In the genomic region with DNA sequence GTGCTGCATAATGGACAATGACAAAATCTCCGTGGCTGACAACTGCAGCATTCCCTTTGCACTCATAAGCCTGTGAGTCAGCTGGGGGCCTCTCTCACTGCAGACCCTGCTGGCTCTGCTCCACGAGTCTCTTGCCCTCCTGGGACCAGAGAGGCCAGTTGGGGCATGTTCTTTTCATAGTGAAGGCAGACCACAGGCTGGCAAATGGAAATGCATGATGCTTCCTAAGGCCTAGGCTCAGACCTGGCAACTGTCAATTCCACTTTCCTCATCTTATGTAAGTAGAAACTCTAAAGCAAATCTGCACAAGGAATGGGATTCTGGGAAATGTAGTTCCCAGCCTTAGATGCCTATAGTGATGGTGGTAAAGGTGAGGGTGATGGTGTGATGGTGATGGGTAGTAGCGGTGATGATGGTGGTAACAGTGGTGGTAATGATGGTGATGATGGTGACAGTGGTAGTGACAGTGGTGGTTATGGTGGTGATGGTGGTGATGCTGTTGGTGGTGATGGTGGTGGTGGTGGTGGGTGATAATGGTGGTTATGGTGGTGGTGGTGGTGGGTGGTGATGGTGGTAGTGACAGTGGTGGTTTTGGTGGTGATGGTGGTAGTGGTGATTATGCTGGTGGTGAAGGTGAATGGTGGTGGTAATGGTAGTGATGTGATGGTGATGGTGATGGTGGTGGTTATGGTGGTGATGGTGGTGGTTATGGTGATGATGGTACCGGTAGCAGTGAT, we compare ENCODE assay signal across 1 cellular context.
A peak's percentile ranks its signal among the peaks of the same experiment; 100 is the strongest.
TF ChIP-seq lines count a peak whose summit lies in the region.

No MANE protein-coding gene starts in this region.

TF ChIP-seq in HEK293, 187 proteins besides CTCF, POLR2A, EP300 and RAD21 (continued from another document):
- TF ChIP-seq, protein P1, sequence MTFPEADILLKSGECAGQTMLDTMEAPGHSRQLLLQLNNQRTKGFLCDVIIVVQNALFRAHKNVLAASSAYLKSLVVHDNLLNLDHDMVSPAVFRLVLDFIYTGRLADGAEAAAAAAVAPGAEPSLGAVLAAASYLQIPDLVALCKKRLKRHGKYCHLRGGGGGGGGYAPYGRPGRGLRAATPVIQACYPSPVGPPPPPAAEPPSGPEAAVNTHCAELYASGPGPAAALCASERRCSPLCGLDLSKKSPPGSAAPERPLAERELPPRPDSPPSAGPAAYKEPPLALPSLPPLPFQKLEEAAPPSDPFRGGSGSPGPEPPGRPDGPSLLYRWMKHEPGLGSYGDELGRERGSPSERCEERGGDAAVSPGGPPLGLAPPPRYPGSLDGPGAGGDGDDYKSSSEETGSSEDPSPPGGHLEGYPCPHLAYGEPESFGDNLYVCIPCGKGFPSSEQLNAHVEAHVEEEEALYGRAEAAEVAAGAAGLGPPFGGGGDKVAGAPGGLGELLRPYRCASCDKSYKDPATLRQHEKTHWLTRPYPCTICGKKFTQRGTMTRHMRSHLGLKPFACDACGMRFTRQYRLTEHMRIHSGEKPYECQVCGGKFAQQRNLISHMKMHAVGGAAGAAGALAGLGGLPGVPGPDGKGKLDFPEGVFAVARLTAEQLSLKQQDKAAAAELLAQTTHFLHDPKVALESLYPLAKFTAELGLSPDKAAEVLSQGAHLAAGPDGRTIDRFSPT (tag by site-specific recombination; IDR thresholded peaks at IDR 0.05), result no peak
- TF ChIP-seq, protein P2, sequence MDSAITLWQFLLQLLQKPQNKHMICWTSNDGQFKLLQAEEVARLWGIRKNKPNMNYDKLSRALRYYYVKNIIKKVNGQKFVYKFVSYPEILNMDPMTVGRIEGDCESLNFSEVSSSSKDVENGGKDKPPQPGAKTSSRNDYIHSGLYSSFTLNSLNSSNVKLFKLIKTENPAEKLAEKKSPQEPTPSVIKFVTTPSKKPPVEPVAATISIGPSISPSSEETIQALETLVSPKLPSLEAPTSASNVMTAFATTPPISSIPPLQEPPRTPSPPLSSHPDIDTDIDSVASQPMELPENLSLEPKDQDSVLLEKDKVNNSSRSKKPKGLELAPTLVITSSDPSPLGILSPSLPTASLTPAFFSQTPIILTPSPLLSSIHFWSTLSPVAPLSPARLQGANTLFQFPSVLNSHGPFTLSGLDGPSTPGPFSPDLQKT (IDR thresholded peaks at IDR 0.05; ENCODE audit: borderline replicate concordance, low read depth, low read length), result no peak
- no peak for TF ChIP-seq ZNF843 (tag by site-specific recombination; IDR thresholded peaks at IDR 0.05)
- TF ChIP-seq HOXD13 (CRISPR knock-in tag; IDR thresholded peaks at IDR 0.05; ENCODE audit: borderline replicate concordance), result no peak
- no peak for TF ChIP-seq ZNF311 (tag by site-specific recombination; IDR thresholded peaks at IDR 0.05; ENCODE audit: borderline replicate concordance)
- TF ChIP-seq, protein P3, sequence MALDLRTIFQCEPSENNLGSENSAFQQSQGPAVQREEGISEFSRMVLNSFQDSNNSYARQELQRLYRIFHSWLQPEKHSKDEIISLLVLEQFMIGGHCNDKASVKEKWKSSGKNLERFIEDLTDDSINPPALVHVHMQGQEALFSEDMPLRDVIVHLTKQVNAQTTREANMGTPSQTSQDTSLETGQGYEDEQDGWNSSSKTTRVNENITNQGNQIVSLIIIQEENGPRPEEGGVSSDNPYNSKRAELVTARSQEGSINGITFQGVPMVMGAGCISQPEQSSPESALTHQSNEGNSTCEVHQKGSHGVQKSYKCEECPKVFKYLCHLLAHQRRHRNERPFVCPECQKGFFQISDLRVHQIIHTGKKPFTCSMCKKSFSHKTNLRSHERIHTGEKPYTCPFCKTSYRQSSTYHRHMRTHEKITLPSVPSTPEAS (tag by site-specific recombination; IDR thresholded peaks at IDR 0.05), result no peak
- TF ChIP-seq, protein P4, sequence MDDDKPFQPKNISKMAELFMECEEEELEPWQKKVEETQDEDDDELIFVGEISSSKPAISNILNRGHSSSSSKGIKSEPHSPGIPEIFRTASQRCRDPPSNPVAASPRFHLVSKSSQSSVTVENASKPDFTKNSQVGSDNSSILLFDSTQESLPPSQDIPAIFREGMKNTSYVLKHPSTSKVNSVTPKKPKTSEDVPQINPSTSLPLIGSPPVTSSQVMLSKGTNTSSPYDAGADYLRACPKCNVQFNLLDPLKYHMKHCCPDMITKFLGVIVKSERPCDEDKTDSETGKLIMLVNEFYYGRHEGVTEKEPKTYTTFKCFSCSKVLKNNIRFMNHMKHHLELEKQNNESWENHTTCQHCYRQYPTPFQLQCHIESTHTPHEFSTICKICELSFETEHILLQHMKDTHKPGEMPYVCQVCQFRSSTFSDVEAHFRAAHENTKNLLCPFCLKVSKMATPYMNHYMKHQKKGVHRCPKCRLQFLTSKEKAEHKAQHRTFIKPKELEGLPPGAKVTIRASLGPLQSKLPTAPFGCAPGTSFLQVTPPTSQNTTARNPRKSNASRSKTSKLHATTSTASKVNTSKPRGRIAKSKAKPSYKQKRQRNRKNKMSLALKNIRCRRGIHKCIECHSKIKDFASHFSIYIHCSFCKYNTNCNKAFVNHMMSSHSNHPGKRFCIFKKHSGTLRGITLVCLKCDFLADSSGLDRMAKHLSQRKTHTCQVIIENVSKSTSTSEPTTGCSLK (tag by site-specific recombination; IDR thresholded peaks at IDR 0.05), result 0 out of 2 replicates have a peak, but pooled peaks have one; percentile 69
- TF ChIP-seq, protein P5, sequence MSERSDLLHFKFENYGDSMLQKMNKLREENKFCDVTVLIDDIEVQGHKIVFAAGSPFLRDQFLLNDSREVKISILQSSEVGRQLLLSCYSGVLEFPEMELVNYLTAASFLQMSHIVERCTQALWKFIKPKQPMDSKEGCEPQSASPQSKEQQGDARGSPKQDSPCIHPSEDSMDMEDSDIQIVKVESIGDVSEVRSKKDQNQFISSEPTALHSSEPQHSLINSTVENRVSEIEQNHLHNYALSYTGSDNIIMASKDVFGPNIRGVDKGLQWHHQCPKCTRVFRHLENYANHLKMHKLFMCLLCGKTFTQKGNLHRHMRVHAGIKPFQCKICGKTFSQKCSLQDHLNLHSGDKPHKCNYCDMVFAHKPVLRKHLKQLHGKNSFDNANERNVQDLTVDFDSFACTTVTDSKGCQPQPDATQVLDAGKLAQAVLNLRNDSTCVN (tag by site-specific recombination; optimal IDR thresholded peaks at IDR 0.05), result peak; percentile 6
- no peak for TF ChIP-seq ZNF585B (tag by site-specific recombination; IDR thresholded peaks at IDR 0.05)
- no peak for TF ChIP-seq ZNF202 (tag by site-specific recombination; IDR thresholded peaks at IDR 0.05; ENCODE audit: borderline replicate concordance)
- TF ChIP-seq ZNF404 (tag by site-specific recombination; IDR thresholded peaks at IDR 0.05), result no peak
- TF ChIP-seq ZNF514 (tag by site-specific recombination; IDR thresholded peaks at IDR 0.05), result 0 out of 2 replicates have a peak, but pooled peaks have one; percentile 42
- TF ChIP-seq ZNF747 (tag by site-specific recombination; IDR thresholded peaks at IDR 0.05), result no peak; the same call in 1 of the 2 replicates
- no peak for TF ChIP-seq GLI2 (tag by site-specific recombination; IDR thresholded peaks at IDR 0.05; ENCODE audit: borderline replicate concordance, low read depth)
- TF ChIP-seq ZNF707 (tag by site-specific recombination; IDR thresholded peaks at IDR 0.05), result 0 out of 2 replicates have a peak, but pooled peaks have one; percentile 39
- no peak for TF ChIP-seq GFI1B (tag by site-specific recombination; IDR thresholded peaks at IDR 0.05)
- TF ChIP-seq ZNF16 (tag by site-specific recombination; IDR thresholded peaks at IDR 0.05; ENCODE audit: low read depth), result no peak
- peak; percentile 58 for TF ChIP-seq ZNF335 (tag by site-specific recombination; conservative IDR thresholded peaks at IDR 0.05)
- TF ChIP-seq ZNF473 (tag by site-specific recombination; IDR thresholded peaks at IDR 0.05), result peak; percentile 82; the same call in 1 of the 2 replicates
- peak; percentile 26; the same call in 1 of the 2 replicates for TF ChIP-seq ZNF670 (tag by site-specific recombination; IDR thresholded peaks at IDR 0.05; ENCODE audit: low read depth)
- TF ChIP-seq, protein P6, sequence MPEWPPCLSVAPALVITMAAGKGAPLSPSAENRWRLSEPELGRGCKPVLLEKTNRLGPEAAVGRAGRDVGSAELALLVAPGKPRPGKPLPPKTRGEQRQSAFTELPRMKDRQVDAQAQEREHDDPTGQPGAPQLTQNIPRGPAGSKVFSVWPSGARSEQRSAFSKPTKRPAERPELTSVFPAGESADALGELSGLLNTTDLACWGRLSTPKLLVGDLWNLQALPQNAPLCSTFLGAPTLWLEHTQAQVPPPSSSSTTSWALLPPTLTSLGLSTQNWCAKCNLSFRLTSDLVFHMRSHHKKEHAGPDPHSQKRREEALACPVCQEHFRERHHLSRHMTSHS (tag by site-specific recombination; IDR thresholded peaks at IDR 0.05), result no peak
- peak; percentile 95 for TF ChIP-seq ZNF571 (tag by site-specific recombination; IDR thresholded peaks at IDR 0.05)
- peak; percentile 49 for TF ChIP-seq ZBTB17 (tag by site-specific recombination; IDR thresholded peaks at IDR 0.05)
- TF ChIP-seq SP7 (tag by site-specific recombination; IDR thresholded peaks at IDR 0.05), result no peak
- no peak for TF ChIP-seq ZNF341 (tag by site-specific recombination; IDR thresholded peaks at IDR 0.05; ENCODE audit: low read depth)
- no peak for TF ChIP-seq ZNF23 (tag by site-specific recombination; IDR thresholded peaks at IDR 0.05; ENCODE audit: borderline replicate concordance)
- TF ChIP-seq TCF7L2 (IDR thresholded peaks at IDR 0.05; ENCODE audit: borderline replicate concordance, low read depth, low read length), result no peak
- 0 out of 2 replicates have a peak, but pooled peaks have one; percentile 53 for TF ChIP-seq ZNF791 (tag by site-specific recombination; IDR thresholded peaks at IDR 0.05)
- TF ChIP-seq, protein P7, sequence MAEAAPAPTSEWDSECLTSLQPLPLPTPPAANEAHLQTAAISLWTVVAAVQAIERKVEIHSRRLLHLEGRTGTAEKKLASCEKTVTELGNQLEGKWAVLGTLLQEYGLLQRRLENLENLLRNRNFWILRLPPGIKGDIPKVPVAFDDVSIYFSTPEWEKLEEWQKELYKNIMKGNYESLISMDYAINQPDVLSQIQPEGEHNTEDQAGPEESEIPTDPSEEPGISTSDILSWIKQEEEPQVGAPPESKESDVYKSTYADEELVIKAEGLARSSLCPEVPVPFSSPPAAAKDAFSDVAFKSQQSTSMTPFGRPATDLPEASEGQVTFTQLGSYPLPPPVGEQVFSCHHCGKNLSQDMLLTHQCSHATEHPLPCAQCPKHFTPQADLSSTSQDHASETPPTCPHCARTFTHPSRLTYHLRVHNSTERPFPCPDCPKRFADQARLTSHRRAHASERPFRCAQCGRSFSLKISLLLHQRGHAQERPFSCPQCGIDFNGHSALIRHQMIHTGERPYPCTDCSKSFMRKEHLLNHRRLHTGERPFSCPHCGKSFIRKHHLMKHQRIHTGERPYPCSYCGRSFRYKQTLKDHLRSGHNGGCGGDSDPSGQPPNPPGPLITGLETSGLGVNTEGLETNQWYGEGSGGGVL (tag by site-specific recombination; IDR thresholded peaks at IDR 0.05), result 0 out of 2 replicates have a peak, but pooled peaks have one; percentile 26
- TF ChIP-seq, protein P8, sequence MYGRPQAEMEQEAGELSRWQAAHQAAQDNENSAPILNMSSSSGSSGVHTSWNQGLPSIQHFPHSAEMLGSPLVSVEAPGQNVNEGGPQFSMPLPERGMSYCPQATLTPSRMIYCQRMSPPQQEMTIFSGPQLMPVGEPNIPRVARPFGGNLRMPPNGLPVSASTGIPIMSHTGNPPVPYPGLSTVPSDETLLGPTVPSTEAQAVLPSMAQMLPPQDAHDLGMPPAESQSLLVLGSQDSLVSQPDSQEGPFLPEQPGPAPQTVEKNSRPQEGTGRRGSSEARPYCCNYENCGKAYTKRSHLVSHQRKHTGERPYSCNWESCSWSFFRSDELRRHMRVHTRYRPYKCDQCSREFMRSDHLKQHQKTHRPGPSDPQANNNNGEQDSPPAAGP (tag by site-specific recombination; IDR thresholded peaks at IDR 0.05), result no peak
- TF ChIP-seq KLF16 (tag by site-specific recombination; IDR thresholded peaks at IDR 0.05), result no peak
- no peak for TF ChIP-seq GLIS2 (tag by site-specific recombination; IDR thresholded peaks at IDR 0.05)
- TF ChIP-seq ZNF654 (tag by site-specific recombination; IDR thresholded peaks at IDR 0.05; ENCODE audit: low read depth), result no peak
- TF ChIP-seq, protein P9, sequence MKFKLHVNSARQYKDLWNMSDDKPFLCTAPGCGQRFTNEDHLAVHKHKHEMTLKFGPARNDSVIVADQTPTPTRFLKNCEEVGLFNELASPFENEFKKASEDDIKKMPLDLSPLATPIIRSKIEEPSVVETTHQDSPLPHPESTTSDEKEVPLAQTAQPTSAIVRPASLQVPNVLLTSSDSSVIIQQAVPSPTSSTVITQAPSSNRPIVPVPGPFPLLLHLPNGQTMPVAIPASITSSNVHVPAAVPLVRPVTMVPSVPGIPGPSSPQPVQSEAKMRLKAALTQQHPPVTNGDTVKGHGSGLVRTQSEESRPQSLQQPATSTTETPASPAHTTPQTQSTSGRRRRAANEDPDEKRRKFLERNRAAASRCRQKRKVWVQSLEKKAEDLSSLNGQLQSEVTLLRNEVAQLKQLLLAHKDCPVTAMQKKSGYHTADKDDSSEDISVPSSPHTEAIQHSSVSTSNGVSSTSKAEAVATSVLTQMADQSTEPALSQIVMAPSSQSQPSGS (tag by site-specific recombination; IDR thresholded peaks at IDR 0.05; ENCODE audit: low read depth), result no peak
- TF ChIP-seq SP2 (tag by site-specific recombination; IDR thresholded peaks at IDR 0.05), result no peak
- TF ChIP-seq ZNF48 (tag by site-specific recombination; IDR thresholded peaks at IDR 0.05), result no peak
- TF ChIP-seq ZIC2 (tag by site-specific recombination; IDR thresholded peaks at IDR 0.05), result peak; percentile 41
- no peak for TF ChIP-seq ZNF366 (tag by site-specific recombination; conservative IDR thresholded peaks at IDR 0.05)
- peak; percentile 55; the same call in 1 of the 2 replicates for TF ChIP-seq ZNF157 (tag by site-specific recombination; IDR thresholded peaks at IDR 0.05)
- peak; percentile 59 for TF ChIP-seq GLIS1 (tag by site-specific recombination; IDR thresholded peaks at IDR 0.05)
- TF ChIP-seq ZNF146 (tag by site-specific recombination; IDR thresholded peaks at IDR 0.05), result no peak
